26 cellular contexts compared by ENCODE assay signal in the genomic region with DNA sequence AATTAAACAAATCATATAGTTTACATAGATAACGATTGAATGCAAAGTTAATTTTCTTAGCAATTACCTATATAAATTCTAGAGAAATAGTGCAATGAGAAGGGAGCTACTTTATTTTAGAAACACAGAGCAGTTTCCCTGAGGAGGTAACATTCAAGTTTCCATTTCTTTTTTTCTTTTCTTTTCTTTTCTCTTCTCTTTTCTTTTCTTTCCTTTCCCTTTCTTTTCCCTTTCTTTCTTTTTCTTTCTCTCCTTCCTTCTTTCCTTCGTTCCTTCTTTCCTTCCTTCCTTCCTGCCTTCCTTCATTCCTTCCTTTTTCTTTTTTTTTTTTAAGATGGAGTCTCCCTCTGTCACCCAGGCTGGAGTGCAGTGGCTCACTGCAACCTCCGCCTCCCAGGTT.
A peak's percentile ranks its signal among the peaks of the same experiment; 100 is the strongest.
DNase-seq lines count a peak whose midpoint lies in the region; ATAC-seq, FAIRE-seq and TF ChIP-seq lines count a peak whose summit lies in the region.
"Had no signal": no experiment of that assay in that cellular context is flagged by ENCODE, and none has a peak within 500 bp of the region (broad histone marks: within the 10 kb centered on the region; RNA-seq: fewer than 3 reads in every experiment).

No MANE protein-coding gene starts in this region.

- ATAC-seq in K562, result no peak
- no peak for ATAC-seq in GM21390 (IDR thresholded peaks at IDR 0.05; ENCODE audit: unreplicated experiment)
- ATAC-seq: GM12878 had no signal

- no peak for FAIRE-seq in K562 (lab: Jason Lieb, UNC)
- FAIRE-seq: A204.1, GM12878, GM12892, GM18507 had no signal

- in situ Hi-C loops in K562 (cut with MboI), result no loop called here

- 0% methylated on average over 2 of the region's 3 CpGs for WGBS in K562 (ENCODE audit: insufficient coverage, low coverage, missing lambda C conversion rate)

- H4K20me1 ChIP-seq in PC-9 (ENCODE audit: insufficient read depth) (no peaks in the 10 kb centered on the region), K562 (replicated peaks; ENCODE audit: control insufficient read depth, insufficient read depth, low read length) (no peaks in the 10 kb centered on the region)
- H4K20me1 ChIP-seq: BLaER1 had no signal

- no peak for TF ChIP-seq POLR2A in K562 (conservative IDR thresholded peaks at IDR 0.05)

- H3K4me3 ChIP-seq in HEK293 (ENCODE audit: low read depth, low read length) (no peak overlapping the region), PC-9 (no peak overlapping the region), K562 (no peak overlapping the region)
- H3K4me3 ChIP-seq: BLaER1, GM12878 had no signal

- intact Hi-C loops in PC-9 (cut with micrococcal nuclease; ENCODE audit: unreplicated experiment), result no loop called here
- intact Hi-C loops in K562 (cut with micrococcal nuclease), result no loop called here

- H3K4me1 ChIP-seq in HEK293 (ENCODE audit: control insufficient read depth, insufficient read depth, low read length), result no peaks in the 10 kb centered on the region
- H3K4me1 ChIP-seq in PC-9 (replicated peaks; ENCODE audit: insufficient read depth), result no peaks in the 10 kb centered on the region
- no peaks in the 10 kb centered on the region for H3K4me1 ChIP-seq in K562 (replicated peaks in 1 of 2; ENCODE audit: control insufficient read depth in 2 of 2, insufficient read depth in 2 of 2, low read length in 2 of 2)
- H3K4me1 ChIP-seq: BE2C had no signal

- DNase-seq in PC-9, result no peak
- no peak for DNase-seq in K562 (ENCODE audit: extremely low read depth in 1 of 4, low spot score in 3 of 4)
- DNase-seq in NCI-H510A treated with DMSO at 0.1 percent for 48 hours (lab: John Stamatoyannopoulos, UW), result no peak
- no peak for DNase-seq in SKM-1 treated with dmso at 0.1 percent for 144 hours (lab: John Stamatoyannopoulos, UW; ENCODE audit: unreplicated experiment)
- DNase-seq: 8988T; ACHN; BE2C; C1 segment of cervical spinal cord; CD4-positive, alpha-beta memory T cell; CD4-positive, CD25-positive, alpha-beta regulatory T cell; CD8-positive, alpha-beta memory T cell; COR-L47; DMS 273 treated with DMSO at 0.1 percent for 48 hours; DMS153; DMS53; DMS79; DND-41; EL; GDM1 had no signal

- H3K27me3 ChIP-seq in PC-9 (ENCODE audit: insufficient read depth, low read depth), result no peaks in the 10 kb centered on the region
- H3K27me3 ChIP-seq in K562 (ENCODE audit: control insufficient read depth in 2 of 2, insufficient read depth in 2 of 2, low read length in 2 of 2), result no peaks in the 10 kb centered on the region
- H3K27me3 ChIP-seq: BE2C, BLaER1 had no signal

- H2AFZ ChIP-seq in PC-9, result peak overlapping the region; percentile 39; the same call in 1 of the 2 replicates
- H2AFZ ChIP-seq in K562 (ENCODE audit: low read depth, low read length), result no peak overlapping the region

- no peaks in the 10 kb centered on the region for H3K79me2 ChIP-seq in PC-9 (ENCODE audit: low read depth)
- no peaks in the 10 kb centered on the region for H3K79me2 ChIP-seq in K562 (ENCODE audit: control insufficient read depth, insufficient read depth, low read length)

- H3K9me1 ChIP-seq in K562 (ENCODE audit: control insufficient read depth, insufficient read depth, low read length), result no peaks in the 10 kb centered on the region

- H3K4me2 ChIP-seq in PC-9 (no peak overlapping the region), K562 (ENCODE audit: insufficient read depth, low read length) (no peak overlapping the region)
- H3K4me2 ChIP-seq: BLaER1 had no signal

- no peaks in the 10 kb centered on the region for H3F3A ChIP-seq in PC-9 (ENCODE audit: insufficient read depth, low read depth)

- CTCF ChIA-PET in HEK293 (lab: Yijun Ruan, JAX) (no interaction called here), PC-9 (lab: Charles Lee) (no interaction called here), K562 (lab: Yijun Ruan, JAX; ENCODE audit: low intra/inter-chr PET ratio) (no interaction called here)

- no peak for TF ChIP-seq EP300 in K562 (IDR thresholded peaks at IDR 0.05; ENCODE audit: low read length)

- no peaks in the 10 kb centered on the region for H3K9me3 ChIP-seq in HEK293 (ENCODE audit: control insufficient read depth, insufficient read depth, low read depth, low read length)
- H3K9me3 ChIP-seq in PC-9 (ENCODE audit: insufficient read depth, low read depth), result no peaks in the 10 kb centered on the region
- no peaks in the 10 kb centered on the region for H3K9me3 ChIP-seq in K562 (replicated peaks; ENCODE audit: control insufficient read depth, insufficient read depth, low read depth, low read length)
- H3K9me3 ChIP-seq: BE2C, BLaER1 had no signal

- TF ChIP-seq CTCF in HEK293 (tag by site-specific recombination; IDR thresholded peaks at IDR 0.05), result no peak
- no peak for TF ChIP-seq CTCF in PC-9 (conservative IDR thresholded peaks at IDR 0.05)
- no peak for TF ChIP-seq CTCF in K562 (IDR thresholded peaks at IDR 0.05 in 2 of 3, conservative IDR thresholded peaks at IDR 0.05 in 1 of 3; ENCODE audit: insufficient read depth in 2 of 3, low read depth in 1 of 3, low read length in 3 of 3)

- H3K27ac ChIP-seq in HEK293 (ENCODE audit: extremely low read depth, low read depth, low read length) (no peak overlapping the region), PC-9 (no peak overlapping the region), K562 (ENCODE audit: extremely low read depth, low read depth, low read length) (no peak overlapping the region)
- H3K27ac ChIP-seq: BLaER1 had no signal

- BruUV-seq in PC-9 (replicated peaks; lab: Mats Ljungman, UMichigan) (no TSS peak), K562 (replicated peaks; lab: Mats Ljungman, UMichigan) (no TSS peak)

- POLR2A ChIA-PET in HEK293 (lab: Yijun Ruan, JAX) (no interaction called here), PC-9 (lab: Charles Lee; ENCODE audit: unreplicated experiment) (no interaction called here), K562 (lab: Yijun Ruan, JAX) (no interaction called here)

- H3K36me3 ChIP-seq in HEK293 (ENCODE audit: control insufficient read depth in 2 of 2, insufficient read depth in 1 of 2, low read length in 2 of 2), result no peaks in the 10 kb centered on the region
- H3K36me3 ChIP-seq in PC-9 (ENCODE audit: low read depth), result no peaks in the 10 kb centered on the region
- no peaks in the 10 kb centered on the region for H3K36me3 ChIP-seq in K562 (ENCODE audit: control insufficient read depth, insufficient read depth, low read length)
- H3K36me3 ChIP-seq: BE2C, BLaER1 had no signal

- no peak for TF ChIP-seq RAD21 in K562 (CRISPR knock-in tag; conservative IDR thresholded peaks at IDR 0.05 in 1 of 2, IDR thresholded peaks at IDR 0.05 in 1 of 2)

- no peak overlapping the region for H3K9ac ChIP-seq in K562 (ENCODE audit: insufficient read depth in 1 of 2, low read depth in 2 of 2, low read length in 2 of 2)
- H3K9ac ChIP-seq: BLaER1 had no signal

- H3K9me2 ChIP-seq in PC-9 (ENCODE audit: insufficient read depth), result no peaks in the 10 kb centered on the region

TF ChIP-seq in HEK293, 187 proteins besides CTCF, POLR2A, EP300 and RAD21 (continues in another document):
- no peak for TF ChIP-seq SP7 (tag by site-specific recombination; IDR thresholded peaks at IDR 0.05)
- no peak for TF ChIP-seq BCL11A (tag by site-specific recombination; IDR thresholded peaks at IDR 0.05; ENCODE audit: low read depth)
- no peak for TF ChIP-seq ZNF175 (tag by site-specific recombination; IDR thresholded peaks at IDR 0.05)
- no peak for TF ChIP-seq GLIS1 (tag by site-specific recombination; IDR thresholded peaks at IDR 0.05)
- no peak for TF ChIP-seq ZNF23 (tag by site-specific recombination; IDR thresholded peaks at IDR 0.05; ENCODE audit: borderline replicate concordance)
- no peak for TF ChIP-seq ZNF707 (tag by site-specific recombination; IDR thresholded peaks at IDR 0.05)
- TF ChIP-seq ZSCAN30 (tag by site-specific recombination; IDR thresholded peaks at IDR 0.05), result no peak
- TF ChIP-seq, protein P1, sequence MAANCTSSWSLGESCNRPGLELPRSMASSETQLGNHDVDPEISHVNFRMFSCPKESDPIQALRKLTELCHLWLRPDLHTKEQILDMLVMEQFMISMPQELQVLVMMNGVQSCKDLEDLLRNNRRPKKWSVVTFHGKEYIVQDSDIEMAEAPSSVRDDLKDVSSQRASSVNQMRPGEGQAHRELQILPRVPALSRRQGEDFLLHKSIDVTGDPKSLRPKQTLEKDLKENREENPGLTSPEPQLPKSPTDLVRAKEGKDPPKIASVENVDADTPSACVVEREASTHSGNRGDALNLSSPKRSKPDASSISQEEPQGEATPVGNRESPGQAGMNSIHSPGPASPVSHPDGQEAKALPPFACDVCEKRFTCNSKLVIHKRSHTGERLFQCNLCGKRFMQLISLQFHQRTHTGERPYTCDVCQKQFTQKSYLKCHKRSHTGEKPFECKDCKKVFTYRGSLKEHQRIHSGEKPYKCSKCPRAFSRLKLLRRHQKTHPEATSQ (tag by site-specific recombination; IDR thresholded peaks at IDR 0.05), result no peak

TF ChIP-seq in K562, 482 proteins besides CTCF, POLR2A, EP300 and RAD21 (continues in another document):
- no peak for TF ChIP-seq KDM4B (IDR thresholded peaks at IDR 0.05; ENCODE audit: borderline replicate concordance in 2 of 2, low read depth in 1 of 2)
- no peak for TF ChIP-seq SP2 (IDR thresholded peaks at IDR 0.05; ENCODE audit: extremely low read depth, low read depth, low read length, poor library complexity, severe bottlenecking)
- TF ChIP-seq THRB (CRISPR knock-in tag; conservative IDR thresholded peaks at IDR 0.05), result no peak
- TF ChIP-seq CCNT2 (IDR thresholded peaks at IDR 0.05; ENCODE audit: borderline replicate concordance, extremely low read depth, insufficient read length, low read depth, low read length), result no peak
- no peak for TF ChIP-seq RFX1 (IDR thresholded peaks at IDR 0.05)
- no peak for TF ChIP-seq RFX7 (CRISPR knock-in tag; IDR thresholded peaks at IDR 0.05)
- TF ChIP-seq KLF10 (CRISPR knock-in tag; IDR thresholded peaks at IDR 0.05), result no peak
